ENCODE assay signal across 24 cellular contexts in the genomic region with DNA sequence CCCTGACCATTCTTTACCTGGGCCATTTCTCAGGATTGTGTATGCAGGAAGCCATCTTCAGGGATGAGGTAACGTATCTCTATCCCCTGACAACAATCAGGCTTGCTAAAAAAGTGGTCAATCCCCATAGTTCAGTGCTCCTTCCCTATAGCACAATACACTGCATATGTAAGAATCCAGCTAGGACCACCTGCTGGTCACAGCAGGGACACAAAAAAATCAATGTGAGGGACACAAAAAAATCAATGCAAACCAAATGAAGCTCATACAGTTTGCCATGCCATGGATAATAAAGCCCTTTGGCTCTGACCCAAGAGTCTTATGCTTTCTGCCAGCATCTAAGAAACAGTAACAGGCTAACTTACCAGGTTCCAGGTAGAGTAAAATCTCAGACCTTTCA. TPM values are rescaled to one million over a fixed set of nuclear protein-coding genes. Genes with fewer than 3 reads are reported as not detected.
A peak's percentile ranks its signal among the peaks of the same experiment; 100 is the strongest.
DNase-seq lines count a peak whose midpoint lies in the region; ATAC-seq and TF ChIP-seq lines count a peak whose summit lies in the region.
"Had no signal": no experiment of that assay in that cellular context is flagged by ENCODE, and none has a peak within 500 bp of the region (broad histone marks: within the 10 kb centered on the region; RNA-seq: fewer than 3 reads in every experiment).

No MANE protein-coding gene starts in this region.

- no peaks in the 10 kb centered on the region for H3K27me3 Mint-ChIP-seq in HFFc6 (ENCODE audit: insufficient read depth)
- H3K27me3 Mint-ChIP-seq: activated CD4-positive, alpha-beta T cell treated with anti-CD3 and anti-CD28 coated beads, Interleukin-2, amount 10 ng/mL, durations not matched to agents 7 days and 5 days; dendritic cell treated with granulocyte-macrophage colony-stimulating factor and Interleukin-4, amounts not matched to agents 40 ng/mL and 50 ng/mL, for 4 days; T-cell had no signal

- H3K36me3 Mint-ChIP-seq in HFFc6 (ENCODE audit: low read depth) = no peaks in the 10 kb centered on the region
- H3K36me3 Mint-ChIP-seq: natural killer cell had no signal

- no peak overlapping the region for H3K4me3 Mint-ChIP-seq in HFFc6
- H3K4me3 Mint-ChIP-seq: activated CD4-positive, alpha-beta T cell treated with anti-CD3 and anti-CD28 coated beads, Interleukin-2, amount 10 ng/mL, durations not matched to agents 7 days and 5 days; dendritic cell treated with granulocyte-macrophage colony-stimulating factor and Interleukin-4, amounts not matched to agents 40 ng/mL and 50 ng/mL, for 4 days; natural killer cell; T-cell had no signal

- ATAC-seq in GM19467 (IDR thresholded peaks at IDR 0.05; ENCODE audit: unreplicated experiment) (no peak), HG03039 (IDR thresholded peaks at IDR 0.05; ENCODE audit: unreplicated experiment) (no peak)
- ATAC-seq: Right ventricle myocardium inferior, T-cell had no signal

- intact Hi-C loops in cardiac septum (cut with DNase I) = no loop called here

- H3K9me3 Mint-ChIP-seq in HFFc6 = no peaks in the 10 kb centered on the region
- H3K9me3 Mint-ChIP-seq: activated CD4-positive, alpha-beta T cell treated with anti-CD3 and anti-CD28 coated beads, Interleukin-2, amount 10 ng/mL, durations not matched to agents 7 days and 5 days; dendritic cell treated with granulocyte-macrophage colony-stimulating factor and Interleukin-4, amounts not matched to agents 40 ng/mL and 50 ng/mL, for 4 days; natural killer cell; T-cell had no signal

- H3K4me1 Mint-ChIP-seq in HFFc6 (ENCODE audit: low read depth) = peaks cover 10% of the 10 kb centered on the region

- H3K27ac Mint-ChIP-seq in HFFc6 = no peak overlapping the region
- H3K27ac Mint-ChIP-seq: activated CD4-positive, alpha-beta T cell treated with anti-CD3 and anti-CD28 coated beads, Interleukin-2, amount 10 ng/mL, durations not matched to agents 7 days and 5 days; dendritic cell treated with granulocyte-macrophage colony-stimulating factor and Interleukin-4, amounts not matched to agents 40 ng/mL and 50 ng/mL, for 4 days; natural killer cell; T-cell had no signal

- TF ChIP-seq CTCF in HFFc6 (IDR thresholded peaks at IDR 0.05) = 0 out of 2 replicates have a peak, but pooled peaks have one; percentile 14

- peak; percentile 50 for DNase-seq in DMS79 (lab: John Stamatoyannopoulos, UW)
- no peak for DNase-seq in HFFc6
- peak; percentile 65 for DNase-seq in NCI-H2227 (lab: John Stamatoyannopoulos, UW; ENCODE audit: unreplicated experiment)
- DNase-seq in iPS DF 4.7 (ENCODE audit: extremely low read depth, low spot score) = peak; percentile 25
- no peak for DNase-seq in cardiac septum (ENCODE audit: low spot score)
- DNase-seq: activated CD4-positive, alpha-beta T cell treated with anti-CD3 and anti-CD28 coated beads, Interleukin-2, amount 10 ng/mL, durations not matched to agents 7 days and 5 days; activated CD8-positive, alpha-beta memory T cell treated with anti-CD3 and anti-CD28 coated beads, Interleukin-2, amount 50 U/mL, for 4 hours; activated effector memory CD4-positive, alpha-beta T cell treated with Interleukin-2 at 50 U/mL for 16 hours; Caco-2; EL; foreskin fibroblast; GM23248; hypothalamus; IMR-90; MV-4-11; natural killer cell; stimulated activated CD4-positive, alpha-beta T cell treated with anti-CD3 and anti-CD28 coated beads, Interleukin-1b, Interleukin-23, amount 100 ng/mL, for 48 hours; stimulated activated naive CD4-positive, alpha-beta T cell; T-cell; thyroid gland had no signal

RNA-seq across cellular contexts. Expression of a gene that starts 16.3 kb away (rescaled TPM):
- 10 to 100 TPM; 21.1 to 29.5 (median 27.0) TPM for total RNA-seq in HFFc6 (2021; fragmentation: NEBNext Ultra II Directional; extraction: Animal tissue kit (Norgen Biotek cat#: 25700))
- 19.0 TPM for total RNA-seq in cardiac septum

Comparison
In these comparisons a context has a peak if more than half of its experiments do, and no peak if none do; other contexts are left out.
1. DNase-seq: peak in DMS79 (single experiment), NCI-H2227 (single experiment) and iPS DF 4.7 (single experiment); none in HFFc6 (single experiment) and cardiac septum (single experiment).